Comparison of ENCODE assay signal across 12 cellular contexts in genomic region chr19:17997969-17998826, GRCh38. TPM values are rescaled to one million over a fixed set of nuclear protein-coding genes. Genes with fewer than 3 reads are reported as not detected.
DNase-seq lines count a peak whose midpoint lies in the region; ATAC-seq and TF ChIP-seq lines count a peak whose summit lies in the region.
"Had no signal": no experiment of that assay in that cellular context is flagged by ENCODE, and none has a peak within 500 bp of the region (broad histone marks: within the 10 kb centered on the region; RNA-seq: fewer than 3 reads in every experiment).

No MANE protein-coding gene starts in this region.

- H3K79me2 ChIP-seq in neural progenitor cell (ENCODE audit: low read depth), result no peaks in the 10 kb centered on the region

- H3K9me3 Mint-ChIP-seq in neural progenitor cell, result no peaks in the 10 kb centered on the region
- H3K9me3 Mint-ChIP-seq: activated CD4-positive, alpha-beta memory T cell treated with anti-CD3 and anti-CD28 coated beads, Interleukin-2, amount 10 ng/mL, durations not matched to agents 7 days and 5 days had no signal

- no peak overlapping the region for H3K27ac Mint-ChIP-seq in neural progenitor cell

- no peak for DNase-seq in GM06990 (ENCODE audit: extremely low read depth, insufficient read length)
- DNase-seq in M059J (ENCODE audit: low read depth), result peak; percentile 64
- DNase-seq in ecto neural progenitor cell (ENCODE audit: low spot score), result peak; percentile 63
- DNase-seq in neural progenitor cell (ENCODE audit: low spot score), result peak; percentile 43
- no peak for DNase-seq in cortex of kidney (lab: John Stamatoyannopoulos, UW)
- DNase-seq: activated CD4-positive, alpha-beta memory T cell treated with anti-CD3 and anti-CD28 coated beads, Interleukin-2, amount 10 ng/mL, durations not matched to agents 7 days and 5 days; cerebellar nuclear complex; NCI-H446; stimulated activated CD4-positive, alpha-beta T cell treated with anti-CD3 and anti-CD28 coated beads, Interleukin-4, amount 100 ng/mL, for 24 hours had no signal

- no peak overlapping the region for H2AFZ ChIP-seq in neural progenitor cell (replicated peaks)

- H3K27me3 ChIP-seq in GM06990 (replicated peaks; ENCODE audit: control insufficient read depth, insufficient read depth, low read length) (no peaks in the 10 kb centered on the region), neural progenitor cell (peaks cover 40% of the 10 kb centered on the region)

- peaks cover 6% of the 10 kb centered on the region for H3K4me1 Mint-ChIP-seq in neural progenitor cell

- H3K4me1 ChIP-seq in neural progenitor cell, result no peaks in the 10 kb centered on the region

- TF ChIP-seq CTCF in GM06990 (IDR thresholded peaks at IDR 0.05; ENCODE audit: insufficient read depth, low read length, poor library complexity, severe bottlenecking) (peak; percentile 34), neural progenitor cell (IDR thresholded peaks at IDR 0.05) (peak; percentile 41)

- H3K9ac ChIP-seq in neural progenitor cell, result no peak overlapping the region

- H3K4me3 ChIP-seq in GM06990 (replicated peaks; ENCODE audit: low read depth, low read length) (no peak overlapping the region), neural progenitor cell (no peak overlapping the region)

- no peaks in the 10 kb centered on the region for H3K9me3 ChIP-seq in neural progenitor cell (ENCODE audit: low read depth)

- H3K4me3 Mint-ChIP-seq in neural progenitor cell, result peak overlapping the region; percentile 15
- H3K4me3 Mint-ChIP-seq: activated CD4-positive, alpha-beta memory T cell treated with anti-CD3 and anti-CD28 coated beads, Interleukin-2, amount 10 ng/mL, durations not matched to agents 7 days and 5 days had no signal

- H3K27me3 Mint-ChIP-seq in neural progenitor cell (ENCODE audit: insufficient read depth, low read depth), result peaks cover 26% of the 10 kb centered on the region

- peaks cover 4% of the 10 kb centered on the region for H3F3A ChIP-seq in neural progenitor cell (ENCODE audit: low read depth)

- H4K20me1 ChIP-seq in neural progenitor cell (ENCODE audit: low read depth), result no peaks in the 10 kb centered on the region

- H3K36me3 Mint-ChIP-seq in neural progenitor cell, result no peaks in the 10 kb centered on the region

- no peak overlapping the region for H3K27ac ChIP-seq in neural progenitor cell

- ATAC-seq in HG03432 (IDR thresholded peaks at IDR 0.05; ENCODE audit: unreplicated experiment), result no peak
- no peak for ATAC-seq in HG03039 (IDR thresholded peaks at IDR 0.05; ENCODE audit: unreplicated experiment)
- ATAC-seq in GM19455 (IDR thresholded peaks at IDR 0.05; ENCODE audit: unreplicated experiment), result no peak

- no peak overlapping the region for H3K4me2 ChIP-seq in neural progenitor cell

- no peaks in the 10 kb centered on the region for H3K36me3 ChIP-seq in GM06990 (ENCODE audit: control insufficient read depth, insufficient read depth, low read length)
- no peaks in the 10 kb centered on the region for H3K36me3 ChIP-seq in neural progenitor cell

RNA-seq across cellular contexts. Expression of gene ARRDC2, which starts 9.8 kb away (rescaled TPM):
- 9.4 and 12.8 TPM in 2 replicates for total RNA-seq in M059J (2014; rRNA removed; shearing (Covaris generic))
- total RNA-seq in neural progenitor cell (ENCODE audit: low replicate concordance), result 4.7 and 14.4 TPM in 2 replicates

RNA-seq across cellular contexts. Expression of gene KCNN1, which starts 31.3 kb away (rescaled TPM):
- 0.07 TPM in 1 of 2 replicates, not detected in the other for total RNA-seq in M059J (2014; rRNA removed; shearing (Covaris generic))
- 1.8 and 5.5 TPM in 2 replicates for total RNA-seq in neural progenitor cell (ENCODE audit: low replicate concordance)
- total RNA-seq: activated CD4-positive, alpha-beta memory T cell treated with anti-CD3 and anti-CD28 coated beads, Interleukin-2, amount 10 ng/mL, durations not matched to agents 7 days and 5 days had no signal

Comparison
In these comparisons a context has a peak if more than half of its experiments do, and no peak if none do; other contexts are left out.
1. DNase-seq: peak in M059J (single experiment), ecto neural progenitor cell (single experiment) and neural progenitor cell (single experiment); none in GM06990 (single experiment) and cortex of kidney (single experiment).